25 cellular contexts compared by ENCODE assay signal in the genomic region with DNA sequence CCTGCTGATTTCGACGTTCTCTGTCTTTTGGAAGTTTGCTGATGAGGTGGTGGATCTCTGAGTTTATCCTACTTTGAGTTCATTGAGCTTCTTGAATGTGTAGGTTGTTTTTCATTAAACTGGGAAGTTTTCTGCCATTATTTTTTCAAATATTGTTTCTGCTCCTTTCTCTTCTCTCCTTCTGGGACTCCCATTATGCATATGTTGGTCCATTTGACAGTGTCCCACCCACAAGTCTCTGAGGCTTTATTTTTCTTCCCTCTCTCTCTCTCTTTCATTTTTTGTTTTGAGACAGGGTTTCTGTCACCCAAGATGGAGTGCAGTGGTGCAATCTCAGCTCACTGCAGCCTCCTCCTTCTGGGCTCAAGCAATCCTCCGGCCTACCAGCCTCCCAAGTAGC. TPM values are rescaled to one million over a fixed set of nuclear protein-coding genes. Genes with fewer than 3 reads are reported as not detected.
"Had no signal": no experiment of that assay in that cellular context is flagged by ENCODE, and none has a peak within 500 bp of the region (broad histone marks: within the 10 kb centered on the region; RNA-seq: fewer than 3 reads in every experiment).

No MANE protein-coding gene starts in this region.

- H3K4me3 ChIP-seq: breast epithelium, esophagus squamous epithelium, lung, neural progenitor cell, thoracic aorta, vagina had no signal

- ATAC-seq: activated T-cell treated with anti-CD3 and anti-CD28 coated beads, Interleukin-2, amount 50 U/mL, for 4 hours; left lobe of liver; sciatic nerve; stimulated activated memory B cell treated with anti-CD40 and anti-IgM and Interleukin-4, amounts not matched to agents 10 μg/mL and 1 μg/mL and 100 μg/mL, for 72 hours; WTC11 had no signal

- H3K4me3 Mint-ChIP-seq: activated naive CD8-positive, alpha-beta T cell; activated T-cell treated with anti-CD3 and anti-CD28 coated beads, Interleukin-2, amount 50 U/mL, for 4 hours; endodermal cell; neural progenitor cell; stimulated activated memory B cell treated with anti-CD40 and anti-IgM and Interleukin-4, amounts not matched to agents 10 μg/mL and 1 μg/mL and 100 μg/mL, for 72 hours; type B pancreatic cell; WTC11 had no signal

- H3K27ac Mint-ChIP-seq: activated naive CD8-positive, alpha-beta T cell; endodermal cell; neural progenitor cell; stimulated activated memory B cell treated with anti-CD40 and anti-IgM and Interleukin-4, amounts not matched to agents 10 μg/mL and 1 μg/mL and 100 μg/mL, for 72 hours; type B pancreatic cell; WTC11 had no signal

- H3K36me3 Mint-ChIP-seq: type B pancreatic cell had no signal

- H3K27me3 Mint-ChIP-seq: activated naive CD8-positive, alpha-beta T cell had no signal

- H3K4me1 Mint-ChIP-seq: endodermal cell, naive B cell, WTC11 had no signal

- DNase-seq: activated CD8-positive, alpha-beta memory T cell treated with anti-CD3 and anti-CD28 coated beads, Interleukin-2, amount 50 U/mL, for 48 hours; activated T-cell treated with anti-CD3 and anti-CD28 coated beads, Interleukin-2, amount 50 U/mL, for 4 hours; amniotic stem cell; cortex of kidney; endodermal cell; esophagus squamous epithelium; foreskin fibroblast; naive B cell; small intestine; stimulated activated CD4-positive, alpha-beta T cell treated with anti-CD3 and anti-CD28 coated beads, Interleukin-2, amount 100 ng/mL, for 24 hours; T1000 had no signal

RNA-seq across cellular contexts. Expression of gene TNFRSF18, which starts 11.7 kb away (rescaled TPM):
- total RNA-seq: left lobe of liver had no signal

RNA-seq across cellular contexts. Expression of gene TNFRSF4, which starts 19.2 kb away (rescaled TPM):
- total RNA-seq: renal cortical epithelial cell, vagina had no signal

RNA-seq across cellular contexts. Expression of gene TTLL10, which starts 21.0 kb away (rescaled TPM):
- total RNA-seq: activated CD8-positive, alpha-beta memory T cell treated with anti-CD3 and anti-CD28 coated beads for 36 hours; activated T-cell treated with anti-CD3 and anti-CD28 coated beads, Interleukin-2, amount 50 U/mL, for 4 hours; kidney epithelial cell; left lobe of liver; thoracic aorta; vagina had no signal
